Comparison of ENCODE assay signal across 8 cellular contexts in genomic region chr17:67293251-67294203, GRCh38. TPM values are rescaled to one million over a fixed set of nuclear protein-coding genes. Genes with fewer than 3 reads are reported as not detected.
A peak's percentile ranks its signal among the peaks of the same experiment; 100 is the strongest.
DNase-seq lines count a peak whose midpoint lies in the region; ATAC-seq and TF ChIP-seq lines count a peak whose summit lies in the region.

No MANE protein-coding gene starts in this region.

- H3K36me3 ChIP-seq in breast epithelium: no peaks in the 10 kb centered on the region

- intact Hi-C loops in breast epithelium (cut with DNase I; ENCODE audit: low total_unique reads): no loop called here
- intact Hi-C loops in left colon (cut with DNase I, micrococcal nuclease): loop anchor here in 1 of 2 donors (10.0 kb wide), 1 partner anchor 69 kb away; no protein-coding TSS in a partner anchor

- TF ChIP-seq CTCF in VCaP (conservative IDR thresholded peaks at IDR 0.05): peak; percentile 43
- TF ChIP-seq CTCF in breast epithelium (IDR thresholded peaks at IDR 0.05): peak in 2 of 3 donors; percentile 38 to 65

- TF ChIP-seq POLR2A in breast epithelium (IDR thresholded peaks at IDR 0.05): no peak

- H3K4me1 ChIP-seq in breast epithelium: no peaks in the 10 kb centered on the region

- no peaks in the 10 kb centered on the region for H3K9me3 ChIP-seq in breast epithelium

- no peak for TF ChIP-seq EP300 in Ishikawa (IDR thresholded peaks at IDR 0.05; ENCODE audit: borderline replicate concordance)

- no peak overlapping the region for H3K4me3 ChIP-seq in breast epithelium

- TF ChIP-seq RAD21 in Ishikawa (IDR thresholded peaks at IDR 0.05; ENCODE audit: low read depth): peak; percentile 70

- H3K27ac ChIP-seq in VCaP (no peak overlapping the region), breast epithelium (no peak overlapping the region)

- peak; percentile 83 for DNase-seq in D341Med (ENCODE audit: low spot score)
- peak in 1 of 2 donors; percentile 54 for DNase-seq in breast epithelium (ENCODE audit: low spot score in 2 of 2)
- DNase-seq in left colon: peak; percentile 51 to 76
- peak; percentile 51 to 60 for DNase-seq in stimulated activated CD4-positive, alpha-beta T cell treated with anti-CD3 and anti-CD28 coated beads, Interleukin-4, amount 100 ng/mL, for 48 hours (ENCODE audit: low read depth in 2 of 2)
- DNase-seq in NCI-H187 treated with DMSO at 0.1 percent for 48 hours (lab: John Stamatoyannopoulos, UW): no peak

- peak; percentile 82 for ATAC-seq in GM21367 (IDR thresholded peaks at IDR 0.05; ENCODE audit: unreplicated experiment)
- ATAC-seq in left colon: peak; percentile 96

- H3K27me3 ChIP-seq in breast epithelium: no peaks in the 10 kb centered on the region

TF ChIP-seq in Ishikawa, 13 proteins besides CTCF, POLR2A, EP300 and RAD21:
- 0 out of 2 replicates have a peak, but pooled peaks have one; percentile 26 for TF ChIP-seq EGR1 (IDR thresholded peaks at IDR 0.05)
- TF ChIP-seq NFIC (IDR thresholded peaks at IDR 0.05): no peak

RNA-seq across cellular contexts. Expression of gene HELZ, which starts 48.5 kb away (rescaled TPM):
- total RNA-seq in breast epithelium (100 to 1,000 TPM in 1 of 3 donors, 10 to 100 TPM in 2; 66.5 to 104 (median 79.8) TPM), left colon (10 to 100 TPM; 43.7 to 51.5 TPM)
